Comparison of ENCODE assay signal across 33 cellular contexts in genomic region chrX:120304241-120304640, GRCh38. TPM values are rescaled to one million over a fixed set of nuclear protein-coding genes. Genes with fewer than 3 reads are reported as not detected.
DNase-seq lines count a peak whose midpoint lies in the region; ATAC-seq and TF ChIP-seq lines count a peak whose summit lies in the region.
"Had no signal": no experiment of that assay in that cellular context is flagged by ENCODE, and none has a peak within 500 bp of the region (broad histone marks: within the 10 kb centered on the region; RNA-seq: fewer than 3 reads in every experiment).

No MANE protein-coding gene starts in this region.

- no peaks in the 10 kb centered on the region for H4K20me1 ChIP-seq in MM.1S (ENCODE audit: insufficient read depth, low read length)
- H4K20me1 ChIP-seq in OCI-LY7 (ENCODE audit: insufficient read depth, low read length): no peaks in the 10 kb centered on the region

- H3K9me3 ChIP-seq in MM.1S (replicated peaks; ENCODE audit: insufficient read depth, low read length): no peaks in the 10 kb centered on the region
- H3K9me3 ChIP-seq in OCI-LY7 (ENCODE audit: low read length): no peaks in the 10 kb centered on the region
- no peaks in the 10 kb centered on the region for H3K9me3 ChIP-seq in MG63
- H3K9me3 ChIP-seq: ascending aorta, suprapubic skin had no signal

- peaks cover 32% of the 10 kb centered on the region for H3F3A ChIP-seq in MM.1S (ENCODE audit: insufficient read depth, low read length)

- peaks cover 60% of the 10 kb centered on the region for H3K4me1 ChIP-seq in MM.1S (ENCODE audit: low read length)
- peaks cover 43% of the 10 kb centered on the region for H3K4me1 ChIP-seq in OCI-LY7 (ENCODE audit: insufficient read depth, low read length, poor library complexity, severe bottlenecking)
- H3K4me1 ChIP-seq: ascending aorta, suprapubic skin had no signal

- H3K4me2 ChIP-seq in MM.1S (ENCODE audit: low read depth, low read length) (peak overlapping the region; percentile 73), OCI-LY7 (ENCODE audit: low read length) (0 out of 2 replicates have a peak overlapping the region, but pooled peaks have one; percentile 0)

- no peaks in the 10 kb centered on the region for H3K27me3 ChIP-seq in MM.1S (replicated peaks; ENCODE audit: insufficient read depth, low read length)
- H3K27me3 ChIP-seq in dorsolateral prefrontal cortex: peaks cover 0 to 89% (median 31%) of the 10 kb centered on the region in 45 donors
- H3K27me3 ChIP-seq in MG63: peaks cover under 1% of the 10 kb centered on the region; the same call in 1 of the 2 replicates
- H3K27me3 ChIP-seq: ascending aorta, suprapubic skin had no signal

- peaks cover 10% of the 10 kb centered on the region for H3K79me2 ChIP-seq in MM.1S (ENCODE audit: low read length)
- no peaks in the 10 kb centered on the region for H3K79me2 ChIP-seq in OCI-LY7 (ENCODE audit: insufficient read depth, low read depth, low read length)

- no peaks in the 10 kb centered on the region for H3K36me3 Mint-ChIP-seq in natural killer cell
- no peaks in the 10 kb centered on the region for H3K36me3 Mint-ChIP-seq in natural killer cell treated with Interleukin-12 subunit alpha and Interleukin-12 subunit beta and Interleukin-15 and Interleukin-18, amount 100 ng/mL, for 72 hours
- H3K36me3 Mint-ChIP-seq: activated CD8-positive, alpha-beta memory T cell treated with anti-CD3 and anti-CD28 coated beads, Interleukin-2, amount 10 ng/mL, durations not matched to agents 7 days and 5 days; CD4-positive, CD25-positive, alpha-beta regulatory T cell; immature natural killer cell; WTC11 had no signal

- CTCF ChIA-PET in OCI-LY7 (lab: Charles Lee; ENCODE audit: unreplicated experiment): no interaction called here

- POLR2A ChIA-PET in OCI-LY7 (lab: Charles Lee): interaction anchor here (0.8 kb wide), 1 partner anchor 324 kb away, joined by 4 read pairs; no protein-coding TSS in a partner anchor

- H3K4me3 ChIP-seq in MM.1S (ENCODE audit: low read length) (peak overlapping the region; percentile 57), OCI-LY7 (ENCODE audit: low read depth, low read length, poor library complexity, severe bottlenecking) (no peak overlapping the region), dorsolateral prefrontal cortex (no peak overlapping the region), MG63 (no peak overlapping the region)
- H3K4me3 ChIP-seq: ascending aorta, suprapubic skin had no signal

- intact Hi-C loops in natural killer cell (cut with micrococcal nuclease) (loop anchor here (5.0 kb wide), 1 partner anchor 163 kb away; the partner anchor contains the start of gene LAMP2), OCI-LY7 (cut with micrococcal nuclease; ENCODE audit: unreplicated experiment) (loop anchor here (5.0 kb wide), 1 partner anchor 153 kb away; no protein-coding TSS in a partner anchor), dorsolateral prefrontal cortex (cut with DNase I) (no loop called here)

- H3K27me3 Mint-ChIP-seq in natural killer cell (ENCODE audit: low read depth in 2 of 2): peaks cover 0 to 9% of the 10 kb centered on the region in 2 donors
- peaks cover under 1 to 9% of the 10 kb centered on the region in 2 donors for H3K27me3 Mint-ChIP-seq in natural killer cell treated with Interleukin-12 subunit alpha and Interleukin-12 subunit beta and Interleukin-15 and Interleukin-18, amount 100 ng/mL, for 72 hours

- H3K4me1 Mint-ChIP-seq in natural killer cell: peaks cover 46 to 56% of the 10 kb centered on the region in 2 donors
- peaks cover 40 to 43% of the 10 kb centered on the region in 2 donors for H3K4me1 Mint-ChIP-seq in natural killer cell treated with Interleukin-12 subunit alpha and Interleukin-12 subunit beta and Interleukin-15 and Interleukin-18, amount 100 ng/mL, for 72 hours (ENCODE audit: low read depth in 2 of 2)

- DNase-seq in natural killer cell (no peak), MM.1S (peak; percentile 57), OCI-LY7 (ENCODE audit: low spot score) (no peak), dorsolateral prefrontal cortex (no peak), MG63 (no peak)
- DNase-seq in natural killer cell treated with Interleukin-12 subunit alpha and Interleukin-12 subunit beta and Interleukin-15 and Interleukin-18, amount 100 ng/mL, for 72 hours (ENCODE audit: low spot score): no peak
- DNase-seq in activated effector memory CD4-positive, alpha-beta T cell treated with anti-CD3 and anti-CD28 coated beads, Interleukin-2, amount 50 U/mL, for 16 hours: no peak
- DNase-seq: activated CD8-positive, alpha-beta memory T cell treated with anti-CD3 and anti-CD28 coated beads, Interleukin-2, amount 10 ng/mL, durations not matched to agents 7 days and 5 days; activated T-cell treated with anti-CD3 and anti-CD28 coated beads, Interleukin-2, amount 50 U/mL, for 48 hours; Calu3; CD4-positive, CD25-positive, alpha-beta regulatory T cell; DMS79; effector memory CD4-positive, alpha-beta T cell; GF-D8; hypothalamus; immature natural killer cell; left cardiac atrium; NCI-H1417; NCI-H2029; NCI-H524; nephron progenitor cell; stimulated activated CD4-positive, alpha-beta T cell treated with anti-CD3 and anti-CD28 coated beads, Interleukin-15, amount 100 ng/mL, for 24 hours; stimulated activated naive CD4-positive, alpha-beta T cell treated with Interleukin-2 at 50 U/mL for 16 hours had no signal

- TF ChIP-seq CTCF in natural killer cell (IDR thresholded peaks at IDR 0.05) (no peak), MM.1S (IDR thresholded peaks at IDR 0.05; ENCODE audit: low read length) (no peak), OCI-LY7 (conservative IDR thresholded peaks at IDR 0.05; ENCODE audit: low read length) (no peak), dorsolateral prefrontal cortex (IDR thresholded peaks at IDR 0.05 in 54 of 56, conservative IDR thresholded peaks at IDR 0.05 in 2 of 56; ENCODE audit: low read depth in 1 of 56, partially characterized antibody in 56 of 56) (no peak)

- H2AFZ ChIP-seq in MM.1S (ENCODE audit: low read length) (0 out of 2 replicates have a peak overlapping the region, but pooled peaks have one; percentile 17), OCI-LY7 (ENCODE audit: low read length) (peak overlapping the region; percentile 46; the same call in 1 of the 2 replicates)

- H3K9ac ChIP-seq in MM.1S (ENCODE audit: low read length): peak overlapping the region; percentile 87

- H3K9me2 ChIP-seq in MM.1S (replicated peaks; ENCODE audit: insufficient read depth, low read length) (no peaks in the 10 kb centered on the region), OCI-LY7 (ENCODE audit: insufficient read depth, low read length) (no peaks in the 10 kb centered on the region)

- peak overlapping the region in 1 of 2 donors; percentile 33 for H3K27ac Mint-ChIP-seq in natural killer cell
- no peak overlapping the region for H3K27ac Mint-ChIP-seq in natural killer cell treated with Interleukin-12 subunit alpha and Interleukin-12 subunit beta and Interleukin-15 and Interleukin-18, amount 100 ng/mL, for 72 hours
- H3K27ac Mint-ChIP-seq: activated CD8-positive, alpha-beta memory T cell treated with anti-CD3 and anti-CD28 coated beads, Interleukin-2, amount 10 ng/mL, durations not matched to agents 7 days and 5 days; CD4-positive, CD25-positive, alpha-beta regulatory T cell; nephron progenitor cell; WTC11 had no signal

- peak overlapping the region; percentile 21 for H3K4me3 Mint-ChIP-seq in natural killer cell
- no peak overlapping the region for H3K4me3 Mint-ChIP-seq in natural killer cell treated with Interleukin-12 subunit alpha and Interleukin-12 subunit beta and Interleukin-15 and Interleukin-18, amount 100 ng/mL, for 72 hours
- H3K4me3 Mint-ChIP-seq: activated CD8-positive, alpha-beta memory T cell treated with anti-CD3 and anti-CD28 coated beads, Interleukin-2, amount 10 ng/mL, durations not matched to agents 7 days and 5 days; CD4-positive, CD25-positive, alpha-beta regulatory T cell; immature natural killer cell; nephron progenitor cell; WTC11 had no signal

- H3K9me3 Mint-ChIP-seq in natural killer cell: no peaks in the 10 kb centered on the region
- no peaks in the 10 kb centered on the region for H3K9me3 Mint-ChIP-seq in natural killer cell treated with Interleukin-12 subunit alpha and Interleukin-12 subunit beta and Interleukin-15 and Interleukin-18, amount 100 ng/mL, for 72 hours
- H3K9me3 Mint-ChIP-seq: immature natural killer cell, WTC11 had no signal

- H3K27ac ChIP-seq in MM.1S (ENCODE audit: low read length): peak overlapping the region; percentile 98
- no peak overlapping the region for H3K27ac ChIP-seq in OCI-LY7 (ENCODE audit: low read depth, low read length, poor library complexity, severe bottlenecking)
- no peak overlapping the region for H3K27ac ChIP-seq in dorsolateral prefrontal cortex
- H3K27ac ChIP-seq: 22Rv1, ascending aorta, epithelial cell of prostate, suprapubic skin had no signal

- no TSS peak for BruUV-seq in OCI-LY7 (replicated peaks; lab: Mats Ljungman, UMichigan)

- ATAC-seq in natural killer cell (no peak), GM21526 (IDR thresholded peaks at IDR 0.05; ENCODE audit: low FRiP score, unreplicated experiment) (no peak)
- ATAC-seq in natural killer cell treated with Interleukin-12 subunit alpha and Interleukin-12 subunit beta and Interleukin-15 and Interleukin-18, amount 100 ng/mL, for 72 hours: no peak
- ATAC-seq: activated CD8-positive, alpha-beta memory T cell treated with anti-CD3 and anti-CD28 coated beads, Interleukin-2, amount 10 ng/mL, durations not matched to agents 7 days and 5 days; left cardiac atrium; WTC11 had no signal

- H3K36me3 ChIP-seq in MM.1S (replicated peaks; ENCODE audit: insufficient read depth, low read length): no peaks in the 10 kb centered on the region
- H3K36me3 ChIP-seq in OCI-LY7 (ENCODE audit: insufficient read depth, low read length): no peaks in the 10 kb centered on the region
- no peaks in the 10 kb centered on the region for H3K36me3 ChIP-seq in MG63
- H3K36me3 ChIP-seq: ascending aorta, suprapubic skin had no signal

RNA-seq across cellular contexts. Expression of gene TMEM255A, which starts 7.0 kb away (rescaled TPM):
- total RNA-seq in natural killer cell: 1 to 10 TPM in 2 of 3 donors, under 1 TPM in 1; 0.66 to 1.5 (median 1.4) TPM
- not detected for total RNA-seq in natural killer cell treated with Interleukin-12 subunit alpha and Interleukin-12 subunit beta and Interleukin-15 and Interleukin-18, amount 100 ng/mL, for 72 hours
- total RNA-seq in OCI-LY7 (2014; rRNA removed; shearing (Covaris generic)): not detected in 2 replicates
- not detected in 2 replicates for total RNA-seq in OCI-LY7 (2022)
- total RNA-seq in dorsolateral prefrontal cortex: 10 to 100 TPM in 7 of 120 experiments, 1 to 10 TPM in 113; 2.5 to 12.3 (median 6.3) TPM
- not detected in 2 replicates for total RNA-seq in MG63 (2014; rRNA removed; shearing (Covaris generic); ENCODE audit: low replicate concordance)
- total RNA-seq: ascending aorta; Calu3; CD4-positive, CD25-positive, alpha-beta regulatory T cell; lung microvascular endothelial cell had no signal

RNA-seq across cellular contexts. Expression of gene ZBTB33, which starts 53.6 kb away (rescaled TPM):
- total RNA-seq in natural killer cell: 10 to 100 TPM; 28.6 to 33.3 (median 29.2) TPM
- total RNA-seq in natural killer cell treated with Interleukin-12 subunit alpha and Interleukin-12 subunit beta and Interleukin-15 and Interleukin-18, amount 100 ng/mL, for 72 hours: 10 to 100 TPM; 11.2 to 18.1 TPM
- 16.7 TPM in 2 replicates for total RNA-seq in OCI-LY7 (2014; rRNA removed; shearing (Covaris generic))
- total RNA-seq in OCI-LY7 (2022): 17.7 and 19.3 TPM in 2 replicates
- 10 to 100 TPM; 13.8 to 40.5 (median 22.4) TPM for total RNA-seq in dorsolateral prefrontal cortex
- 8.2 and 16.5 TPM in 2 replicates for total RNA-seq in MG63 (2014; rRNA removed; shearing (Covaris generic); ENCODE audit: low replicate concordance)

RNA-seq across cellular contexts. Expression of gene ATP1B4, which starts 57.6 kb away (rescaled TPM):
- total RNA-seq in natural killer cell (not detected), OCI-LY7 (2022) (not detected in 2 replicates), dorsolateral prefrontal cortex (not detected)
- not detected for total RNA-seq in natural killer cell treated with Interleukin-12 subunit alpha and Interleukin-12 subunit beta and Interleukin-15 and Interleukin-18, amount 100 ng/mL, for 72 hours
- total RNA-seq in OCI-LY7 (2014; rRNA removed; shearing (Covaris generic)): not detected in 2 replicates
- total RNA-seq in MG63 (2014; rRNA removed; shearing (Covaris generic); ENCODE audit: low replicate concordance): not detected in 2 replicates
- total RNA-seq: activated CD8-positive, alpha-beta memory T cell treated with anti-CD3 and anti-CD28 coated beads, Interleukin-2, amount 10 ng/mL, durations not matched to agents 7 days and 5 days; ascending aorta; Calu3; CD4-positive, CD25-positive, alpha-beta regulatory T cell; lung microvascular endothelial cell; mucosa of gallbladder; osteocyte; suprapubic skin; ureter; WTC11 had no signal

Comparison
In these comparisons a context has a peak if more than half of its experiments do, and no peak if none do; other contexts are left out.
1. intact Hi-C loops: an anchor here in natural killer cell (5.0 kb wide) and OCI-LY7 (5.0 kb wide); none called in dorsolateral prefrontal cortex.